14 cellular contexts compared by ENCODE assay signal in genomic region chr17:16282522-16282921, GRCh38.
A peak's percentile ranks its signal among the peaks of the same experiment; 100 is the strongest.
DNase-seq lines count a peak whose midpoint lies in the region; ATAC-seq and TF ChIP-seq lines count a peak whose summit lies in the region.
"Had no signal": no experiment of that assay in that cellular context is flagged by ENCODE, and none has a peak within 500 bp of the region (broad histone marks: within the 10 kb centered on the region; RNA-seq: fewer than 3 reads in every experiment).

No MANE protein-coding gene starts in this region.

- peaks cover 0 to 2% of the 10 kb centered on the region in 2 donors for H3K9me3 ChIP-seq in left lung
- H3K9me3 ChIP-seq: colonic mucosa had no signal

- peak overlapping the region; percentile 1; the same call in 1 of the 2 replicates for H3K27ac ChIP-seq in ACC112 (ENCODE audit: low read depth, low read length)
- no peak overlapping the region for H3K27ac ChIP-seq in left lung
- H3K27ac ChIP-seq: colonic mucosa had no signal

- no peaks in the 10 kb centered on the region for H3K27me3 ChIP-seq in ACC112 (ENCODE audit: insufficient read depth, low read length)
- H3K27me3 ChIP-seq in left lung, result no peaks in the 10 kb centered on the region
- H3K27me3 ChIP-seq: colonic mucosa had no signal

- H3K36me3 ChIP-seq in ACC112 (ENCODE audit: insufficient read depth, low read length) (peaks cover 8% of the 10 kb centered on the region; the same call in 1 of the 2 replicates), left lung (no peaks in the 10 kb centered on the region)
- H3K36me3 ChIP-seq: colonic mucosa had no signal

- H3K4me3 ChIP-seq in ACC112 (ENCODE audit: low read depth, low read length), result no peak overlapping the region
- H3K4me3 ChIP-seq in left lung, result no peak overlapping the region
- H3K4me3 ChIP-seq: colonic mucosa had no signal

- H2AFZ ChIP-seq in ACC112 (ENCODE audit: low read length, unreplicated experiment), result no peak overlapping the region

- intact Hi-C loops in posterior cingulate gyrus (cut with DNase I), result no loop called here
- intact Hi-C loops in left lung (cut with DNase I), result no loop called here

- H3K4me1 ChIP-seq in ACC112 (ENCODE audit: control insufficient read depth, insufficient read depth, low read length, unreplicated experiment), result peaks cover 57% of the 10 kb centered on the region
- peaks cover 20 to 41% of the 10 kb centered on the region in 2 donors for H3K4me1 ChIP-seq in left lung

- no peak for TF ChIP-seq CTCF in left lung (IDR thresholded peaks at IDR 0.05)

- ATAC-seq in esophagus mucosa (no peak), left lung (no peak)
- ATAC-seq: Right ventricle myocardium inferior had no signal

- no peaks in the 10 kb centered on the region for H3K79me2 ChIP-seq in ACC112 (ENCODE audit: control insufficient read depth, insufficient read depth, low read length, unreplicated experiment)

- peak; percentile 78 for DNase-seq in HS-5 (ENCODE audit: low read depth)
- peak; percentile 71 for DNase-seq in amniotic stem cell (lab: John Stamatoyannopoulos, UW)
- DNase-seq in hepatic stellate cell (ENCODE audit: low spot score), result peak; percentile 50
- no peak for DNase-seq in amygdala (lab: John Stamatoyannopoulos, UW)
- DNase-seq in posterior cingulate gyrus, result no peak
- no peak for DNase-seq in left lung
- DNase-seq: activated B cell treated with CpG ODN at 0.5 μM for 24 hours, colonic mucosa, head of caudate nucleus, NCI-H1092 treated with DMSO at 0.1 percent for 48 hours, NCI-H510A treated with DMSO at 0.1 percent for 48 hours had no signal

Comparison
In these comparisons a context has a peak if more than half of its experiments do, and no peak if none do; other contexts are left out.
1. DNase-seq: peak in HS-5 (single experiment), amniotic stem cell (single experiment) and hepatic stellate cell (single experiment); none in amygdala (0 of 56), posterior cingulate gyrus (0 of 10) and left lung (0 of 2).